ENCODE assay signal across 9 cellular contexts in the genomic region with DNA sequence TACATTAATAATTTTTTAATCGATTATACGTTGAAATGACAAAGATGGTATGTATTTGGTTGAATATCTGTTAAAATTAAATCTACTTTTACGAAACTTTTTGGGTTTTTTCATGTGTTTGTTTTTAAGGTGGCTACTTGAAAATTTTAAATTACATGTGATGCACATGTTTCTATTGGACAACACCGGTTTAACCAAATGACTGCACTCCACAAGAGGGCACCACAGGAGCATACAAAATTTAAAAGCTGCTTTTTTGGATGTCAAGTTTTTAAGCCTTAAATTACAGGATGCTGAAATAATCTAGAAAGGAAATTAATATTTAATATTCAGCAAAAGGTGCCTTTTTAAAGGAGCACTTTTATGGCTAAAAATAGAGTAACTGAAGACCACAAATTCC.
DNase-seq lines count a peak whose midpoint lies in the region; ATAC-seq and TF ChIP-seq lines count a peak whose summit lies in the region.
"Had no signal": no experiment of that assay in that cellular context is flagged by ENCODE, and none has a peak within 500 bp of the region (broad histone marks: within the 10 kb centered on the region; RNA-seq: fewer than 3 reads in every experiment).

No MANE protein-coding gene starts in this region.

- H3K9me3 Mint-ChIP-seq in CD14-positive monocyte: peaks cover 0 to 3% (median 0%) of the 10 kb centered on the region in 7 donors
- H3K9me3 Mint-ChIP-seq: IgD-negative memory B cell had no signal

- peak; percentile 55 for TF ChIP-seq CTCF in CD14-positive monocyte (IDR thresholded peaks at IDR 0.05)

- no peak overlapping the region for H3K4me3 ChIP-seq in HAP-1

- peaks cover 12% of the 10 kb centered on the region for H3K4me1 ChIP-seq in HAP-1

- no peaks in the 10 kb centered on the region for H3K27me3 Mint-ChIP-seq in CD14-positive monocyte (ENCODE audit: low read depth in 3 of 3)
- H3K27me3 Mint-ChIP-seq: IgD-negative memory B cell had no signal

- peaks cover 4% of the 10 kb centered on the region; the same call in 1 of the 2 replicates for H3K36me3 ChIP-seq in HAP-1 (replicated peaks)

- no peaks in the 10 kb centered on the region for H3K9me3 ChIP-seq in HAP-1

- ATAC-seq in GM18868 (IDR thresholded peaks at IDR 0.05; ENCODE audit: unreplicated experiment): no peak
- ATAC-seq in HG02884 (IDR thresholded peaks at IDR 0.05; ENCODE audit: unreplicated experiment): no peak

- H3K36me3 Mint-ChIP-seq in CD14-positive monocyte: peaks cover 56 to 57% of the 10 kb centered on the region in 2 donors

- H3K4me1 Mint-ChIP-seq in CD14-positive monocyte: peaks cover 4% of the 10 kb centered on the region

- no peak for DNase-seq in CD14-positive monocyte (ENCODE audit: low spot score)
- DNase-seq in HAP-1 (ENCODE audit: low spot score in 2 of 2): peak; percentile 30 to 52
- peak; percentile 59 for DNase-seq in RKO (ENCODE audit: low spot score)
- DNase-seq in amniotic epithelial cell (ENCODE audit: low read depth): peak; percentile 58
- DNase-seq in iPS-NIHi7 (ENCODE audit: extremely low spot score): peak; percentile 34
- DNase-seq in stimulated activated CD4-positive, alpha-beta T cell treated with anti-CD3 and anti-CD28 coated beads, Interleukin-4, amount 100 ng/mL, for 48 hours (ENCODE audit: low read depth in 2 of 2): peak; percentile 19 to 37

- H3K27ac Mint-ChIP-seq in CD14-positive monocyte: no peak overlapping the region
- H3K27ac Mint-ChIP-seq: IgD-negative memory B cell had no signal

- no peaks in the 10 kb centered on the region for H3K27me3 ChIP-seq in HAP-1 (ENCODE audit: low read depth)

- H3K4me3 Mint-ChIP-seq in CD14-positive monocyte: no peak overlapping the region
- H3K4me3 Mint-ChIP-seq: IgD-negative memory B cell had no signal

- intact Hi-C loops in CD14-positive monocyte (cut with micrococcal nuclease): loop anchor here in 1 of 2 donors (5.0 kb wide), 1 partner anchor 235 kb away; no protein-coding TSS in a partner anchor

- in situ Hi-C loops in HAP-1 (cut with MboI; ENCODE audit: low sequenced_read_pairs): no loop called here
